ENCODE assay signal across 14 cellular contexts in genomic region chr2:229129738-229130371, GRCh38.
DNase-seq lines count a peak whose midpoint lies in the region; ATAC-seq and TF ChIP-seq lines count a peak whose summit lies in the region.
"Had no signal": no experiment of that assay in that cellular context is flagged by ENCODE, and none has a peak within 500 bp of the region (broad histone marks: within the 10 kb centered on the region; RNA-seq: fewer than 3 reads in every experiment).

No MANE protein-coding gene starts in this region.

- intact Hi-C loops in transverse colon (cut with DNase I; ENCODE audit: low total_unique reads): no loop called here

- peak overlapping the region in 1 of 4 donors; percentile 7 for H3K4me3 ChIP-seq in transverse colon

- in situ Hi-C loops in transverse colon (cut with MboI; ENCODE audit: low pct_ligation_motif_present in 1 of 4, low pct_unique_long_range_greater_than_20kb in 1 of 4, low sequenced_read_pairs in 3 of 4) (loop anchor here in 2 of 4 donors (10.0 to 25.0 kb wide), 4 partner anchors 135 to 457 kb away; partner anchors contain the start of gene PID1 (in 1 of the 2)), G401 (cut with HindIII; ENCODE audit: low sequenced_read_pairs) (no loop called here)

- H3K4me3 Mint-ChIP-seq in brain: peak overlapping the region in 3 of 5 experiments; percentile 21 to 77 (median 45)
- H3K4me3 Mint-ChIP-seq: activated naive CD8-positive, alpha-beta T cell had no signal

- H3K27ac Mint-ChIP-seq in brain: peak overlapping the region in 4 of 5 experiments; percentile 13 to 83 (median 59)
- H3K27ac Mint-ChIP-seq: activated naive CD8-positive, alpha-beta T cell had no signal

- peak overlapping the region; percentile 75 to 82 (median 80) for H3K27ac ChIP-seq in transverse colon

- DNase-seq in LoVo (ENCODE audit: low spot score): peak; percentile 56
- DNase-seq in iris pigment epithelial cell (ENCODE audit: low read depth): peak; percentile 6
- peak; percentile 74 for DNase-seq in transverse colon
- no peak for DNase-seq in activated CD8-positive, alpha-beta memory T cell treated with anti-CD3 and anti-CD28 coated beads for 24 hours
- no peak for DNase-seq in G401 (ENCODE audit: low spot score)
- no peak for DNase-seq in H4 (ENCODE audit: low spot score)
- DNase-seq: HCEC 1CT; hippocampal formation; SHP77; stimulated activated CD4-positive, alpha-beta T cell treated with anti-CD3 and anti-CD28 coated beads, Interleukin-4, amount 100 ng/mL, for 4 hours; stimulated activated naive CD8-positive, alpha-beta T cell treated with anti-CD3 and anti-CD28 coated beads, Interleukin-15, Interleukin-2, amounts not matched to agents 100 U/mL and 50 U/mL, for 24 hours had no signal

- ATAC-seq in HG02840 (IDR thresholded peaks at IDR 0.05; ENCODE audit: low FRiP score, unreplicated experiment): no peak
- ATAC-seq: stimulated activated naive CD8-positive, alpha-beta T cell treated with anti-CD3 and anti-CD28 coated beads, Interleukin-15, Interleukin-2, amounts not matched to agents 100 U/mL and 50 U/mL, for 24 hours had no signal

- no peaks in the 10 kb centered on the region for H3K27me3 ChIP-seq in transverse colon

- H3K27me3 Mint-ChIP-seq in brain: no peaks in the 10 kb centered on the region
- H3K27me3 Mint-ChIP-seq: activated naive CD8-positive, alpha-beta T cell had no signal

- H3K36me3 ChIP-seq in transverse colon: no peaks in the 10 kb centered on the region

- H3K9me3 ChIP-seq in transverse colon: no peaks in the 10 kb centered on the region

- TF ChIP-seq EP300 in transverse colon (IDR thresholded peaks at IDR 0.05; ENCODE audit: low read depth): peak; percentile 74

- peak; percentile 23 for TF ChIP-seq POLR2A in transverse colon (IDR thresholded peaks at IDR 0.05)

- 20 to 31% methylated on average over 6 to 12 of the region's 12 CpGs for WGBS in transverse colon (ENCODE audit: low coverage in 1 of 2), 2 donors

- H3K9me3 Mint-ChIP-seq in brain: peaks cover 0 to 9% (median 0%) of the 10 kb centered on the region in 5 experiments

- H3K4me1 Mint-ChIP-seq in brain: peaks cover 37% of the 10 kb centered on the region

- H3K4me1 ChIP-seq in transverse colon: peaks cover 8 to 28% (median 15%) of the 10 kb centered on the region in 4 donors

- no peak for TF ChIP-seq CTCF in brain (conservative IDR thresholded peaks at IDR 0.05)
- no peak for TF ChIP-seq CTCF in transverse colon (IDR thresholded peaks at IDR 0.05)

- peaks cover 10% of the 10 kb centered on the region for H3K36me3 Mint-ChIP-seq in brain
- H3K36me3 Mint-ChIP-seq: activated naive CD8-positive, alpha-beta T cell had no signal

Comparison
In these comparisons a context has a peak if more than half of its experiments do, and no peak if none do; other contexts are left out.
1. DNase-seq: peak in LoVo (single experiment), iris pigment epithelial cell (single experiment) and transverse colon (single experiment); none in activated CD8-positive, alpha-beta memory T cell treated with anti-CD3 and anti-CD28 coated beads for 24 hours (single experiment), G401 (single experiment) and H4 (single experiment).